14 cellular contexts compared by ENCODE assay signal in the genomic region with DNA sequence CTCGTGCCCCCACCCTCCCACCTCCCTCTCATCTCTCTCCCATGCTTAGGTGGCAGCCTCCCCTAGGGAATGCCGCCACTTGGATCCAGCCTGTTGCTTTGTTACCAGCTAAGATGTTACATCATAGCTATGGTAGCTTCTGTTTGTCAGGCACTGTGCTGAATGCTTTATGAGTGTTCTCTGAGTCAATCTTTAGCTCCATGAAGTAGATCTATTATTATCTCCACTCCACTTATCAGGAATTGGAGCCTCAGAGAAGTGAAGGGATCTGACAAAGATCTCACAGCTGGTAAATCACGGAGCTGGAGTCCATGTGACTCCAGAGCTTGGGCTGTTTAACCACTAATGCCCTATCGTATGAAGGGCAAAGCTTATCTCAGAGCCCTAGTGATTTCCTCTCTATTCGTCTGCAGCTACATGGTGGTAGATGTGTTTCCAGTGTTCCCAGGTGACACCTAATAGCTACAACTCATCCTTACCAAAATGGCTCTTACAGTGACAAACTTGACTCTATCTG. TPM values are rescaled to one million over a fixed set of nuclear protein-coding genes. Genes with fewer than 3 reads are reported as not detected.
A peak's percentile ranks its signal among the peaks of the same experiment; 100 is the strongest.
DNase-seq lines count a peak whose midpoint lies in the region; ATAC-seq and TF ChIP-seq lines count a peak whose summit lies in the region.
"Had no signal": no experiment of that assay in that cellular context is flagged by ENCODE, and none has a peak within 500 bp of the region (broad histone marks: within the 10 kb centered on the region; RNA-seq: fewer than 3 reads in every experiment).

No MANE protein-coding gene starts in this region.

- intact Hi-C loops in Right ventricle myocardium inferior (cut with DNase I): loop anchor here (5.0 to 10.0 kb wide), 2 partner anchors 79 to 106 kb away; a partner anchor contains a TSS
- intact Hi-C loops in cardiac septum (cut with DNase I): no loop called here

- peaks cover 15% of the 10 kb centered on the region for H3K36me3 Mint-ChIP-seq in chondrocyte (ENCODE audit: low read depth)

- no peak for DNase-seq in Right ventricle myocardium inferior (ENCODE audit: missing footprints)
- DNase-seq in cardiac septum (ENCODE audit: low spot score): no peak
- DNase-seq in chondrocyte (ENCODE audit: low spot score): no peak
- peak; percentile 61 for DNase-seq in kidney tubule cell (ENCODE audit: low spot score)
- no peak for DNase-seq in effector CD8-positive, alpha-beta T cell (lab: John Stamatoyannopoulos, UW)
- DNase-seq in midbrain (lab: John Stamatoyannopoulos, UW): no peak
- no peak for DNase-seq in COLO829 (ENCODE audit: low spot score)
- DNase-seq: activated CD8-positive, alpha-beta memory T cell treated with anti-CD3 and anti-CD28 coated beads, Interleukin-2, amount 10 ng/mL, durations not matched to agents 7 days and 5 days; islet precursor cell; NCI-H1694; occipital lobe; stomach; T1000 had no signal

- H3K27me3 Mint-ChIP-seq in chondrocyte (ENCODE audit: low read depth): no peaks in the 10 kb centered on the region

- peak overlapping the region; percentile 38 for H3K27ac Mint-ChIP-seq in chondrocyte (ENCODE audit: unreplicated experiment)
- H3K27ac Mint-ChIP-seq: activated CD8-positive, alpha-beta memory T cell treated with anti-CD3 and anti-CD28 coated beads, Interleukin-2, amount 10 ng/mL, durations not matched to agents 7 days and 5 days had no signal

- peaks cover 8% of the 10 kb centered on the region for H3K4me1 Mint-ChIP-seq in chondrocyte (ENCODE audit: low read depth)

- no peaks in the 10 kb centered on the region for H3K9me3 Mint-ChIP-seq in chondrocyte (ENCODE audit: low read depth)

- TF ChIP-seq CTCF in chondrocyte (IDR thresholded peaks at IDR 0.05): no peak

- H3K4me3 Mint-ChIP-seq in chondrocyte (ENCODE audit: unreplicated experiment): no peak overlapping the region
- H3K4me3 Mint-ChIP-seq: activated CD8-positive, alpha-beta memory T cell treated with anti-CD3 and anti-CD28 coated beads, Interleukin-2, amount 10 ng/mL, durations not matched to agents 7 days and 5 days had no signal

- peak; percentile 61 for ATAC-seq in Right ventricle myocardium inferior
- ATAC-seq in HG02884 (IDR thresholded peaks at IDR 0.05; ENCODE audit: unreplicated experiment): no peak
- ATAC-seq: activated CD8-positive, alpha-beta memory T cell treated with anti-CD3 and anti-CD28 coated beads, Interleukin-2, amount 10 ng/mL, durations not matched to agents 7 days and 5 days had no signal

RNA-seq across cellular contexts. Expression of a gene that starts 54.1 kb away (rescaled TPM):
- total RNA-seq in Right ventricle myocardium inferior: 13.1 TPM
- 28.7 TPM for total RNA-seq in cardiac septum
- total RNA-seq in chondrocyte: 8.9 to 10.0 TPM (median 8.9 TPM) in 3 replicates
